Comparison of ENCODE assay signal across 8 cellular contexts in the genomic region with DNA sequence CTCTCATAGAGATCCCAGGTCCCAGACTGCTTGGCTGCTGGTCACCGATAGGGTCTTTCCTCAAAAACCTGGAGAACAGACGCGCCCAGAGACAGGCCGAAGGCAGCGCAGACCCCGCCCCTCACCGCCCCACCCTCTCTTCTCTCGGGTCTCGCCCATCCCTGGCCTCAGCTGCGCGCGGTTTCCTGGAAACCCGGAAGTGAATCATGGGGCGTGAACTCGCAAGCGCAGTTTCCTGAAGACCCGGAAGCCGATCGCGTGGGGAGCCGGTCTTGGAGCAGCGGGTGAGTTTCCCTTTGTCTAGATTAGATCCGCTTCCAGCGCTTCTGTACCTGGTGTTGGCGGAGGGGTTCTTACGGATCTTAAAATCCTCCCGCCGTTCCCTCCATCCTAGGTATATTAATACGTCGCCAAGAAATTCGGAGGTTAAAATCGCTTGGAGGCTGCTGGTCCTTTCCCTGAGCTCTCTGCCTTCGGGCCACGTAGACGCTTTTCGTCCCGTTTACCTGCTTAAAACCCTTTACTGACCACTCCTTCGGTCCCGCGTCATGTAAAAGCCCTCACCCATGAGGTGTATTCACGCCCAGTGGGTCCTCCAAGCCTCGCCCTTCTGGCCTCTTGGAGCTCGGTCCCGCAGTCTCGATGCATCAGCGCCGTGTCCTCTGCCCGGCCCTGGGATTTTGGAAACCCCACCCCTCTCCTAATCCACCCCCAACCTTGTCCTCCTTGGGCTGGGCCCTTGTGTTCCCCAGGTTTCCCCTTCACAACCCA. TPM values are rescaled to one million over a fixed set of nuclear protein-coding genes. Genes with fewer than 3 reads are reported as not detected.
A peak's percentile ranks its signal among the peaks of the same experiment; 100 is the strongest.
DNase-seq lines count a peak whose midpoint lies in the region; ATAC-seq and TF ChIP-seq lines count a peak whose summit lies in the region.

A gene (plus strand): TSS at position 230 of the 771 bp plus-strand sequence. CDS start 48,293 bp downstream, outside the sequence.

- peak within 1 kb of the TSS; percentile 54 for H3K27ac Mint-ChIP-seq in activated naive CD8-positive, alpha-beta T cell
- H3K27ac Mint-ChIP-seq in H9, result no peak within 1 kb of the TSS

- no peak within 1 kb of the TSS for H2BK120ac ChIP-seq in H9 (ENCODE audit: low read depth, low read length, poor library complexity, severe bottlenecking)

- H3K4me3 ChIP-seq in prostate gland (peak within 1 kb of the TSS; percentile 35 to 38), tibial artery (peak within 1 kb of the TSS; percentile 55 to 71)

- TF ChIP-seq CTCF in prostate gland (IDR thresholded peaks at IDR 0.05) (no peak), tibial artery (IDR thresholded peaks at IDR 0.05) (no peak), H9 (conservative IDR thresholded peaks at IDR 0.05) (no peak)

- no peak within 1 kb of the TSS for H2BK5ac ChIP-seq in H9 (ENCODE audit: insufficient read length, low read length)

- H3K56ac ChIP-seq in H9 (ENCODE audit: insufficient read length, low read depth, low read length), result no peak within 1 kb of the TSS

- H3K23me2 ChIP-seq in H9 (ENCODE audit: insufficient read length, low read depth, low read length, poor library complexity, severe bottlenecking), result no peaks in the 10 kb centered on the region

- H3K9ac ChIP-seq in H9 (ENCODE audit: extremely low read depth, insufficient read length, low read length), result no peak within 1 kb of the TSS

- no peaks in the 10 kb centered on the region for H3K79me1 ChIP-seq in H9 (ENCODE audit: insufficient read depth, low read depth, low read length, poor library complexity, severe bottlenecking)

- H3K36me3 ChIP-seq in prostate gland, result peaks cover 8 to 12% of the 10 kb centered on the region in 2 donors
- H3K36me3 ChIP-seq in tibial artery, result peaks cover 24 to 38% (median 25%) of the 10 kb centered on the region in 3 donors

- H3K9me3 Mint-ChIP-seq in activated naive CD8-positive, alpha-beta T cell (ENCODE audit: low read depth), result peaks cover 45% of the 10 kb centered on the region
- peaks cover 90 to 92% of the 10 kb centered on the region in 2 experiments for H3K9me3 Mint-ChIP-seq in H9

- peak within 1 kb of the TSS; percentile 89 for H3K4me3 Mint-ChIP-seq in activated naive CD8-positive, alpha-beta T cell
- H3K4me3 Mint-ChIP-seq in H9, result no peak within 1 kb of the TSS

- no peaks in the 10 kb centered on the region for H3K9me3 ChIP-seq in prostate gland
- peaks cover 6 to 80% (median 48%) of the 10 kb centered on the region in 3 donors for H3K9me3 ChIP-seq in tibial artery
- H3K9me3 ChIP-seq in H9 (ENCODE audit: control insufficient read depth, low read depth, low read length), result peaks cover 55% of the 10 kb centered on the region

- no peak within 1 kb of the TSS for H3K14ac ChIP-seq in H9 (ENCODE audit: insufficient read depth, low read length)

- no peak within 1 kb of the TSS for H4K8ac ChIP-seq in H9 (replicated peaks; ENCODE audit: insufficient read length, low read depth, low read length)

- DNase-seq in ELR (ENCODE audit: low read depth) (peak; percentile 82), SK-MEL-5 (ENCODE audit: low read depth, low spot score) (peak; percentile 58), Right ventricle myocardium superior (peak; percentile 91), prostate gland (ENCODE audit: low spot score) (peak; percentile 23), tibial artery (peak; percentile 55 to 79), H9 (no peak)

- no peaks in the 10 kb centered on the region for H4K20me1 ChIP-seq in H9 (ENCODE audit: control insufficient read depth, insufficient read depth, insufficient read length)

- H4K5ac ChIP-seq in H9 (ENCODE audit: insufficient read length, low read depth, low read length), result no peak within 1 kb of the TSS

- no peak within 1 kb of the TSS for H3K4ac ChIP-seq in H9 (ENCODE audit: low read depth, low read length)

- no peak within 1 kb of the TSS for H2AK5ac ChIP-seq in H9 (ENCODE audit: insufficient read length, low read length)

- H4K91ac ChIP-seq in H9 (ENCODE audit: insufficient read length, low read depth, low read length), result no peak within 1 kb of the TSS

- no peak for TF ChIP-seq POLR2A in prostate gland (IDR thresholded peaks at IDR 0.05)

- in situ Hi-C loops in SK-MEL-5 (cut with HindIII; ENCODE audit: low pct_unique_long_range_greater_than_20kb, low sequenced_read_pairs), result no loop called here

- intact Hi-C loops in Right ventricle myocardium superior (cut with DNase I), result no loop called here
- intact Hi-C loops in prostate gland (cut with DNase I), result no loop called here
- intact Hi-C loops in tibial artery (cut with DNase I; ENCODE audit: low total_unique reads), result no loop called here

- peaks cover 3% of the 10 kb centered on the region for H3K27me3 Mint-ChIP-seq in activated naive CD8-positive, alpha-beta T cell
- H3K27me3 Mint-ChIP-seq in H9 (ENCODE audit: low read depth), result peaks cover 8% of the 10 kb centered on the region

- peaks cover 14% of the 10 kb centered on the region for H3K4me1 Mint-ChIP-seq in activated naive CD8-positive, alpha-beta T cell (ENCODE audit: low read depth)
- no peaks in the 10 kb centered on the region for H3K4me1 Mint-ChIP-seq in H9

- H3K36me3 Mint-ChIP-seq in activated naive CD8-positive, alpha-beta T cell, result peaks cover 57% of the 10 kb centered on the region
- H3K36me3 Mint-ChIP-seq in H9 (ENCODE audit: insufficient read depth in 1 of 3, low read depth in 3 of 3), result peaks cover 8 to 21% (median 21%) of the 10 kb centered on the region in 3 experiments; a peak in 6 of 7 replicates

- H3K27me3 ChIP-seq in prostate gland (replicated peaks; ENCODE audit: insufficient read depth) (no peaks in the 10 kb centered on the region), tibial artery (no peaks in the 10 kb centered on the region), H9 (ENCODE audit: insufficient read depth, low read length) (no peaks in the 10 kb centered on the region)

- no peak within 1 kb of the TSS for H2AFZ ChIP-seq in H9 (ENCODE audit: low read length)

- no peak within 1 kb of the TSS for H2BK12ac ChIP-seq in H9 (ENCODE audit: insufficient read length, low read depth, low read length)

- WGBS in prostate gland, result 1% methylated on average over 47 of the region's 48 CpGs
- WGBS in H9 (ENCODE audit: extremely low coverage, insufficient read length, low lambda C conversion rate), result no CpG with 5 or more reads among the region's 48 CpGs

- no peak within 1 kb of the TSS for H2BK20ac ChIP-seq in H9 (ENCODE audit: low read depth, low read length, poor library complexity, severe bottlenecking)

- no peak within 1 kb of the TSS for H3K23ac ChIP-seq in H9 (ENCODE audit: insufficient read length, low read depth, low read length)

- no peak within 1 kb of the TSS for H3K18ac ChIP-seq in H9 (ENCODE audit: insufficient read length, low read depth, low read length)

- no peak within 1 kb of the TSS for H3T11ph ChIP-seq in H9 (ENCODE audit: low read length)

- H3K4me1 ChIP-seq in prostate gland (replicated peaks) (no peaks in the 10 kb centered on the region), tibial artery (peaks cover 0 to 13% (median 6%) of the 10 kb centered on the region in 4 donors), H9 (ENCODE audit: insufficient read depth, low read length) (no peaks in the 10 kb centered on the region)

- no peak within 1 kb of the TSS for H3K4me2 ChIP-seq in H9 (ENCODE audit: insufficient read depth, insufficient read length, low read length)

- H2BK15ac ChIP-seq in H9 (ENCODE audit: low read depth, low read length), result no peak within 1 kb of the TSS

- no peaks in the 10 kb centered on the region for H3K79me2 ChIP-seq in H9 (ENCODE audit: insufficient read depth, low read length)

- ATAC-seq in Right ventricle myocardium superior (ENCODE audit: poor library complexity) (peak; percentile 99), GM19324 (IDR thresholded peaks at IDR 0.05; ENCODE audit: low FRiP score, unreplicated experiment) (no peak)

- H3K27ac ChIP-seq in prostate gland (no peak within 1 kb of the TSS), tibial artery (no peak within 1 kb of the TSS), H9 (ENCODE audit: insufficient read length, low read depth, low read length) (no peak within 1 kb of the TSS)

RNA-seq across cellular contexts. Expression of the gene that starts here (rescaled TPM):
- total RNA-seq in SK-MEL-5 (2014; rRNA removed; shearing (Covaris generic)), result 0.43 and 0.95 TPM in 2 replicates
- 1.2 TPM in 1 of 2 replicates, not detected in the other for polyA plus RNA-seq in SK-MEL-5 (2015; cell fraction: cytosol; rRNA removed)
- polyA plus RNA-seq in SK-MEL-5 (2015; cell fraction: nucleus; rRNA removed), result 4.4 and 9.2 TPM in 2 replicates
- total RNA-seq in Right ventricle myocardium superior, result 2.6 TPM
- 10 to 100 TPM in 1 of 2 donors, under 1 TPM in 1; 0.68 to 10.2 TPM for total RNA-seq in prostate gland
- total RNA-seq in H9 (2021), result 5.1 and 5.3 TPM in 2 replicates
